13 cellular contexts compared by ENCODE assay signal in genomic region chr10:122164815-122165491, GRCh38.
DNase-seq lines count a peak whose midpoint lies in the region; ATAC-seq and TF ChIP-seq lines count a peak whose summit lies in the region.
"Had no signal": no experiment of that assay in that cellular context is flagged by ENCODE, and none has a peak within 500 bp of the region (broad histone marks: within the 10 kb centered on the region; RNA-seq: fewer than 3 reads in every experiment).

No MANE protein-coding gene starts in this region.

- no peak for ATAC-seq in T-cell (replicated peaks in 1 of 4)
- ATAC-seq: esophagus mucosa had no signal

- H3K27me3 Mint-ChIP-seq in T-cell, result peaks cover 59 to 77% of the 10 kb centered on the region in 2 donors

- peaks cover 10 to 13% (median 12%) of the 10 kb centered on the region in 3 donors for H3K4me1 Mint-ChIP-seq in T-cell

- in situ Hi-C loops in GM13976 (cut with MboI; ENCODE audit: low sequenced_read_pairs, unreplicated experiment), result no loop called here

- H3K9me3 Mint-ChIP-seq in T-cell, result no peaks in the 10 kb centered on the region

- DNase-seq in NCI-H2029 treated with DMSO at 0.1 percent for 48 hours (lab: John Stamatoyannopoulos, UW) (peak; percentile 36), NCI-H2029 (lab: John Stamatoyannopoulos, UW) (no peak), T-cell (no peak), kidney glomerular epithelial cell (lab: John Stamatoyannopoulos, UW) (peak; percentile 60), retina (peak; percentile 75), GM13976 (ENCODE audit: low spot score) (no peak), SIG-M5 treated with dmso at 0.1 percent for 504 hours (lab: John Stamatoyannopoulos, UW; ENCODE audit: unreplicated experiment) (no peak)
- DNase-seq in NK-92 treated with Interleukin-12 subunit alpha and Interleukin-12 subunit beta, amount 100 ng/mL, for 24 hours (lab: John Stamatoyannopoulos, UW), result no peak
- DNase-seq: activated CD8-positive, alpha-beta memory T cell treated with anti-CD3 and anti-CD28 coated beads, Interleukin-2, amount 50 U/mL, for 4 hours; aorta; GOT3; PC-9 had no signal

- peak overlapping the region in 2 of 3 donors; percentile 22 to 69 for H3K4me3 Mint-ChIP-seq in T-cell

- CTCF ChIA-PET in T-cell (lab: Charles Lee), result no interaction called here

- no peak overlapping the region for H3K27ac Mint-ChIP-seq in T-cell

- H3K36me3 Mint-ChIP-seq in T-cell, result no peaks in the 10 kb centered on the region

- TF ChIP-seq CTCF in GM13976 (IDR thresholded peaks at IDR 0.05; ENCODE audit: borderline replicate concordance, control extremely low read depth, extremely low read depth, insufficient read depth, missing control alignments), result no peak

- POLR2A ChIA-PET in T-cell (lab: Charles Lee), result no interaction called here

Comparison
In these comparisons a context has a peak if more than half of its experiments do, and no peak if none do; other contexts are left out.
1. DNase-seq: peak in NCI-H2029 treated with DMSO at 0.1 percent for 48 hours (single experiment), kidney glomerular epithelial cell (single experiment) and retina (single experiment); none in NCI-H2029 (single experiment), T-cell (0 of 34), NK-92 treated with Interleukin-12 subunit alpha and Interleukin-12 subunit beta, amount 100 ng/mL, for 24 hours (single experiment), GM13976 (single experiment) and SIG-M5 treated with dmso at 0.1 percent for 504 hours (single experiment).